8 cellular contexts compared by ENCODE assay signal in genomic region chr18:25832008-25832604, GRCh38.
DNase-seq lines count a peak whose midpoint lies in the region; ATAC-seq and TF ChIP-seq lines count a peak whose summit lies in the region.

No MANE protein-coding gene starts in this region.

- H3K9me3 Mint-ChIP-seq in stimulated activated memory B cell treated with anti-CD40 and anti-IgM and Interleukin-4, amounts not matched to agents 10 μg/mL and 1 μg/mL and 100 μg/mL, for 72 hours: no peaks in the 10 kb centered on the region

- H3K4me3 Mint-ChIP-seq in stimulated activated memory B cell treated with anti-CD40 and anti-IgM and Interleukin-4, amounts not matched to agents 10 μg/mL and 1 μg/mL and 100 μg/mL, for 72 hours: no peak overlapping the region

- TF ChIP-seq CTCF in omental fat pad (IDR thresholded peaks at IDR 0.05): no peak

- H3K36me3 Mint-ChIP-seq in stimulated activated memory B cell treated with anti-CD40 and anti-IgM and Interleukin-4, amounts not matched to agents 10 μg/mL and 1 μg/mL and 100 μg/mL, for 72 hours: no peaks in the 10 kb centered on the region

- ATAC-seq in omental fat pad (ENCODE audit: low FRiP score) (no peak), GM19324 (IDR thresholded peaks at IDR 0.05; ENCODE audit: low FRiP score, unreplicated experiment) (no peak)
- no peak for ATAC-seq in stimulated activated memory B cell treated with anti-CD40 and anti-IgM and Interleukin-4, amounts not matched to agents 10 μg/mL and 1 μg/mL and 100 μg/mL, for 72 hours

- peaks cover 15% of the 10 kb centered on the region for H3K27me3 Mint-ChIP-seq in stimulated activated memory B cell treated with anti-CD40 and anti-IgM and Interleukin-4, amounts not matched to agents 10 μg/mL and 1 μg/mL and 100 μg/mL, for 72 hours

- no peak overlapping the region for H3K27ac Mint-ChIP-seq in stimulated activated memory B cell treated with anti-CD40 and anti-IgM and Interleukin-4, amounts not matched to agents 10 μg/mL and 1 μg/mL and 100 μg/mL, for 72 hours

- DNase-seq in DMS 273 treated with DMSO at 0.1 percent for 48 hours (lab: John Stamatoyannopoulos, UW) (peak; percentile 20), GM19240 (ENCODE audit: insufficient read length, low spot score) (peak; percentile 17), HT-29 (ENCODE audit: low spot score) (peak; percentile 65), SKM-1 treated with dmso at 0.1 percent for 144 hours (lab: John Stamatoyannopoulos, UW; ENCODE audit: unreplicated experiment) (peak; percentile 40), fibroblast of the conjunctiva (ENCODE audit: low read depth) (peak; percentile 43), omental fat pad (ENCODE audit: low spot score) (peak; percentile 39)

- H3K4me1 Mint-ChIP-seq in stimulated activated memory B cell treated with anti-CD40 and anti-IgM and Interleukin-4, amounts not matched to agents 10 μg/mL and 1 μg/mL and 100 μg/mL, for 72 hours: no peaks in the 10 kb centered on the region
